30 cellular contexts compared by ENCODE assay signal in genomic region chr22:31049815-31050420, GRCh38. TPM values are rescaled to one million over a fixed set of nuclear protein-coding genes. Genes with fewer than 3 reads are reported as not detected.
DNase-seq lines count a peak whose midpoint lies in the region; ATAC-seq, FAIRE-seq and TF ChIP-seq lines count a peak whose summit lies in the region.
"Had no signal": no experiment of that assay in that cellular context is flagged by ENCODE, and none has a peak within 500 bp of the region (broad histone marks: within the 10 kb centered on the region; RNA-seq: fewer than 3 reads in every experiment).

No MANE protein-coding gene starts in this region.

- H3K4me3 ChIP-seq in SK-N-SH (ENCODE audit: low read depth in 2 of 2, low read length in 1 of 2) (no peak overlapping the region), PC-9 (no peak overlapping the region), trophoblast cell (ENCODE audit: low read depth, low read length) (no peak overlapping the region), Karpas-422 (ENCODE audit: low read length) (no peak overlapping the region), small intestine (ENCODE audit: low read depth in 1 of 2, low read length in 2 of 2) (no peak overlapping the region)
- H3K4me3 ChIP-seq: left lung, psoas muscle had no signal

- H3K9ac ChIP-seq in SK-N-SH = no peak overlapping the region
- no peak overlapping the region for H3K9ac ChIP-seq in trophoblast cell (ENCODE audit: low read length)
- H3K9ac ChIP-seq in Karpas-422 (ENCODE audit: low read length) = no peak overlapping the region

- H3K4ac ChIP-seq in trophoblast cell (ENCODE audit: low read depth, low read length) = no peak overlapping the region

- no peak overlapping the region for H3K18ac ChIP-seq in trophoblast cell (ENCODE audit: low read length)

- no peak overlapping the region for H3K4me2 ChIP-seq in SK-N-SH
- H3K4me2 ChIP-seq in PC-9 = no peak overlapping the region
- H3K4me2 ChIP-seq in trophoblast cell (ENCODE audit: low read length) = no peak overlapping the region
- H3K4me2 ChIP-seq in Karpas-422 (ENCODE audit: low read depth, low read length, poor library complexity, severe bottlenecking) = no peak overlapping the region

- H2AFZ ChIP-seq in SK-N-SH (ENCODE audit: low read depth) = 0 out of 2 replicates have a peak overlapping the region, but pooled peaks have one; percentile 22
- 0 out of 2 replicates have a peak overlapping the region, but pooled peaks have one; percentile 52 for H2AFZ ChIP-seq in PC-9
- H2AFZ ChIP-seq in trophoblast cell (ENCODE audit: insufficient read depth, low read length, poor library complexity) = no peak overlapping the region
- H2AFZ ChIP-seq in Karpas-422 (ENCODE audit: low read length) = no peak overlapping the region

- H2BK120ac ChIP-seq in trophoblast cell (ENCODE audit: insufficient read depth, low read length, poor library complexity) = no peak overlapping the region

- no peak overlapping the region for H4K8ac ChIP-seq in trophoblast cell (ENCODE audit: low read depth, low read length)

- intact Hi-C loops in PC-9 (cut with micrococcal nuclease; ENCODE audit: unreplicated experiment) = no loop called here

- no peaks in the 10 kb centered on the region; a peak in 1 of 4 replicates for H3K4me1 ChIP-seq in SK-N-SH (ENCODE audit: control insufficient read depth in 1 of 2, insufficient read depth in 2 of 2, low read depth in 1 of 2, low read length in 1 of 2)
- peaks cover 2% of the 10 kb centered on the region for H3K4me1 ChIP-seq in PC-9 (replicated peaks; ENCODE audit: insufficient read depth)
- H3K4me1 ChIP-seq in trophoblast cell (ENCODE audit: control insufficient read depth in 1 of 2, insufficient read depth in 2 of 2, low read length in 2 of 2) = peaks cover 13 to 18% of the 10 kb centered on the region in 2 experiments
- no peaks in the 10 kb centered on the region for H3K4me1 ChIP-seq in Karpas-422 (ENCODE audit: low read length)
- no peaks in the 10 kb centered on the region for H3K4me1 ChIP-seq in small intestine (ENCODE audit: control insufficient read depth in 2 of 2, insufficient read depth in 1 of 2, low read depth in 1 of 2, low read length in 1 of 2)
- H3K4me1 ChIP-seq: psoas muscle had no signal

- no peak for FAIRE-seq in small intestine (lab: Jason Lieb, UNC)
- FAIRE-seq: GM18507, GM19239, urothelium cell line had no signal

- CTCF ChIA-PET in SK-N-SH (lab: Yijun Ruan, JAX) (no interaction called here), PC-9 (lab: Charles Lee) (no interaction called here)

- whole genome bisulfite sequencing in SK-N-SH (ENCODE audit: low lambda C conversion rate) = 90% methylated on average over 3 of the region's 3 CpGs
- WGBS in trophoblast cell (ENCODE audit: extremely low coverage, insufficient coverage, insufficient read length) = no CpG with 5 or more reads among the region's 3 CpGs
- WGBS in small intestine, 3 donors = 60 to 79% (median 63%) methylated on average over 3 of the region's 3 CpGs

- no peak for TF ChIP-seq RAD21 in SK-N-SH (IDR thresholded peaks at IDR 0.05; ENCODE audit: low read length)

- H2BK5ac ChIP-seq in trophoblast cell (ENCODE audit: low read depth, low read length, poor library complexity) = no peak overlapping the region

- H3K79me2 ChIP-seq in SK-N-SH (ENCODE audit: insufficient read depth) (no peaks in the 10 kb centered on the region), PC-9 (ENCODE audit: low read depth) (no peaks in the 10 kb centered on the region), trophoblast cell (ENCODE audit: control insufficient read depth, insufficient read depth, low read length, poor library complexity) (no peaks in the 10 kb centered on the region), Karpas-422 (ENCODE audit: low read length) (no peaks in the 10 kb centered on the region)

- peaks cover 6% of the 10 kb centered on the region for H3K79me1 ChIP-seq in trophoblast cell (ENCODE audit: low read length)

- H3K23ac ChIP-seq in trophoblast cell (ENCODE audit: low read length) = no peak overlapping the region

- H4K12ac ChIP-seq in trophoblast cell (ENCODE audit: low read depth, low read length) = no peak overlapping the region

- TF ChIP-seq EP300 in SK-N-SH (IDR thresholded peaks at IDR 0.05; ENCODE audit: borderline replicate concordance in 1 of 2, low read depth in 1 of 2, low read length in 1 of 2) = no peak

- H4K20me1 ChIP-seq in SK-N-SH (ENCODE audit: insufficient read depth) = no peaks in the 10 kb centered on the region
- H4K20me1 ChIP-seq in PC-9 (ENCODE audit: insufficient read depth) = no peaks in the 10 kb centered on the region
- no peaks in the 10 kb centered on the region for H4K20me1 ChIP-seq in Karpas-422 (ENCODE audit: insufficient read depth, low read depth, low read length)

- no peak overlapping the region for H2AK5ac ChIP-seq in trophoblast cell (ENCODE audit: low read length)

- DNase-seq in SK-N-SH (no peak), PC-9 (no peak), foreskin melanocyte (peak; percentile 57), trophoblast cell (peak; percentile 66 to 91), Karpas-422 (no peak), small intestine (no peak)
- DNase-seq: activated CD4-positive, alpha-beta T cell treated with anti-CD3 and anti-CD28 coated beads for 4 hours; activated naive CD4-positive, alpha-beta T cell treated with anti-CD3 and anti-CD28 coated beads, Interleukin-2, amount 10 ng/mL, durations not matched to agents 7 days and 5 days; amniotic stem cell; DMS79 treated with DMSO at 0.1 percent for 48 hours; KG1; left lung; MM.1S; naive thymus-derived CD8-positive, alpha-beta T cell; NCI-H1105 treated with DMSO at 0.1 percent for 48 hours; NCI-H2029; NCI-H526; NK-92 treated with Interleukin-12 subunit alpha and Interleukin-12 subunit beta, amount 100 ng/mL, for 24 hours; occipital lobe; psoas muscle; stimulated activated naive CD4-positive, alpha-beta T cell treated with Interleukin-2 at 50 U/mL for 16 hours; T1000; WERI-Rb-1 had no signal

- no TSS peak for BruUV-seq in PC-9 (replicated peaks; lab: Mats Ljungman, UMichigan)

- peaks cover 6% of the 10 kb centered on the region for H3F3A ChIP-seq in SK-N-SH (replicated peaks; ENCODE audit: insufficient read depth)
- H3F3A ChIP-seq in PC-9 (ENCODE audit: insufficient read depth, low read depth) = peaks cover under 1% of the 10 kb centered on the region; the same call in 1 of the 2 replicates

- H3K27me3 ChIP-seq in SK-N-SH (ENCODE audit: insufficient read depth) = no peaks in the 10 kb centered on the region
- 0 out of 2 replicates have a peak, but pooled peaks cover 6% of the 10 kb centered on the region for H3K27me3 ChIP-seq in PC-9 (ENCODE audit: insufficient read depth, low read depth)
- no peaks in the 10 kb centered on the region for H3K27me3 ChIP-seq in trophoblast cell (ENCODE audit: insufficient read depth, low read length)
- H3K27me3 ChIP-seq in Karpas-422 (ENCODE audit: low read length) = no peaks in the 10 kb centered on the region
- H3K27me3 ChIP-seq in small intestine (ENCODE audit: control insufficient read depth in 2 of 2, insufficient read depth in 2 of 2, low read length in 2 of 2) = no peaks in the 10 kb centered on the region
- H3K27me3 ChIP-seq: left lung had no signal

- no peak overlapping the region for H4K91ac ChIP-seq in trophoblast cell (ENCODE audit: low read depth, low read length)

- H2BK12ac ChIP-seq in trophoblast cell (ENCODE audit: low read length) = no peak overlapping the region

- no peak overlapping the region for H3K14ac ChIP-seq in trophoblast cell (ENCODE audit: low read length)

- H3K27ac ChIP-seq in SK-N-SH (ENCODE audit: low read depth in 2 of 2, low read length in 1 of 2) (no peak overlapping the region), PC-9 (no peak overlapping the region), trophoblast cell (ENCODE audit: low read depth, low read length) (no peak overlapping the region), Karpas-422 (ENCODE audit: low read length) (no peak overlapping the region), small intestine (ENCODE audit: low read depth in 1 of 2, low read length in 1 of 2) (peak overlapping the region in 1 of 2 donors; percentile 27)
- H3K27ac ChIP-seq: 22Rv1, WERI-Rb-1 had no signal

- POLR2A ChIA-PET in SK-N-SH (lab: Yijun Ruan, JAX) = no interaction called here
- POLR2A ChIA-PET in PC-9 (lab: Charles Lee; ENCODE audit: unreplicated experiment) = no interaction called here

- H3K9me3 ChIP-seq in SK-N-SH = no peaks in the 10 kb centered on the region
- H3K9me3 ChIP-seq in PC-9 (ENCODE audit: insufficient read depth, low read depth) = no peaks in the 10 kb centered on the region
- H3K9me3 ChIP-seq in trophoblast cell (ENCODE audit: insufficient read depth, low read depth, low read length) = no peaks in the 10 kb centered on the region
- H3K9me3 ChIP-seq in Karpas-422 (ENCODE audit: low read length) = no peaks in the 10 kb centered on the region
- no peaks in the 10 kb centered on the region for H3K9me3 ChIP-seq in small intestine (ENCODE audit: control insufficient read depth, low read depth)
- H3K9me3 ChIP-seq: left lung, psoas muscle had no signal

- H3K36me3 ChIP-seq in SK-N-SH (replicated peaks in 1 of 2; ENCODE audit: control insufficient read depth in 1 of 2, insufficient read depth in 2 of 2, low read length in 1 of 2) = no peaks in the 10 kb centered on the region
- no peaks in the 10 kb centered on the region for H3K36me3 ChIP-seq in PC-9 (ENCODE audit: low read depth)
- H3K36me3 ChIP-seq in trophoblast cell (ENCODE audit: control insufficient read depth in 1 of 2, insufficient read depth in 2 of 2, low read length in 2 of 2) = no peaks in the 10 kb centered on the region
- H3K36me3 ChIP-seq in Karpas-422 (ENCODE audit: insufficient read depth, low read length) = no peaks in the 10 kb centered on the region
- no peaks in the 10 kb centered on the region for H3K36me3 ChIP-seq in small intestine (ENCODE audit: control insufficient read depth in 2 of 2, insufficient read depth in 2 of 2, low read length in 2 of 2)
- H3K36me3 ChIP-seq: left lung, WERI-Rb-1 had no signal

- ATAC-seq in SK-N-SH treated with all-trans-retinoic acid at 6 μM for 48 hours (no peak), HG03025 (IDR thresholded peaks at IDR 0.05; ENCODE audit: low FRiP score, unreplicated experiment) (no peak)
- ATAC-seq: activated T-helper 17 cell treated with anti-CD3 and anti-CD28 coated beads, Interleukin-2, amount 50 U/mL, for 72 hours; left lung; naive thymus-derived CD8-positive, alpha-beta T cell; psoas muscle had no signal

- H3K9me2 ChIP-seq in SK-N-SH (no peaks in the 10 kb centered on the region), PC-9 (ENCODE audit: insufficient read depth) (no peaks in the 10 kb centered on the region), Karpas-422 (replicated peaks; ENCODE audit: insufficient read depth, low read length) (no peaks in the 10 kb centered on the region)

- no peak for TF ChIP-seq CTCF in SK-N-SH (IDR thresholded peaks at IDR 0.05)
- TF ChIP-seq CTCF in PC-9 (conservative IDR thresholded peaks at IDR 0.05) = no peak

RNA-seq across cellular contexts. Expression of gene SMTN, which starts 31.2 kb away (rescaled TPM):
- polyA plus RNA-seq in SK-N-SH (2012; rRNA removed) (12.5 and 30.4 TPM in 2 replicates), small intestine (10 to 100 TPM in 2 of 3 donors, 1 to 10 TPM in 1; 7.8 to 74.8 (median 17.0) TPM)
- 9.1 and 14.9 TPM in 2 replicates for polyA plus RNA-seq in SK-N-SH (2012; cell fraction: cytosol; rRNA removed)
- polyA plus RNA-seq in SK-N-SH (2012; cell fraction: nucleus; rRNA removed) = 70.2 and 73.7 TPM in 2 replicates
- 68.8 and 76.3 TPM in 2 replicates for total RNA-seq in PC-9 (2021)
- 76.6 and 79.2 TPM in 2 replicates for polyA plus RNA-seq in trophoblast cell (2013)
- total RNA-seq in Karpas-422 (2014; rRNA removed; shearing (Covaris generic); ENCODE audit: low replicate concordance) = 23.5 and 27.9 TPM in 2 replicates

RNA-seq across cellular contexts. Expression of gene SELENOM, which starts 57.5 kb away (rescaled TPM):
- polyA plus RNA-seq in SK-N-SH (2012; rRNA removed) (97.1 and 117 TPM in 2 replicates), small intestine (100 to 1,000 TPM in 1 of 3 donors, 10 to 100 TPM in 2; 14.8 to 163 (median 90.0) TPM)
- 55.2 and 84.3 TPM in 2 replicates for polyA plus RNA-seq in SK-N-SH (2012; cell fraction: cytosol; rRNA removed)
- 81.0 and 129 TPM in 2 replicates for polyA plus RNA-seq in SK-N-SH (2012; cell fraction: nucleus; rRNA removed)
- total RNA-seq in PC-9 (2021) = 20.7 and 23.3 TPM in 2 replicates
- 70.7 and 77.0 TPM in 2 replicates for polyA plus RNA-seq in trophoblast cell (2013)
- 11.1 and 18.5 TPM in 2 replicates for total RNA-seq in Karpas-422 (2014; rRNA removed; shearing (Covaris generic); ENCODE audit: low replicate concordance)

Comparison
In these comparisons a context has a peak if more than half of its experiments do, and no peak if none do; other contexts are left out.
1. DNase-seq: peak in foreskin melanocyte (single experiment) and trophoblast cell (2 of 2); none in SK-N-SH (single experiment), PC-9 (0 of 2), Karpas-422 (single experiment) and small intestine (single experiment).
2. H2AFZ ChIP-seq: peak in SK-N-SH (single experiment) and PC-9 (single experiment); none in trophoblast cell (single experiment) and Karpas-422 (single experiment).